ENCODE assay signal across 17 cellular contexts in the genomic region with DNA sequence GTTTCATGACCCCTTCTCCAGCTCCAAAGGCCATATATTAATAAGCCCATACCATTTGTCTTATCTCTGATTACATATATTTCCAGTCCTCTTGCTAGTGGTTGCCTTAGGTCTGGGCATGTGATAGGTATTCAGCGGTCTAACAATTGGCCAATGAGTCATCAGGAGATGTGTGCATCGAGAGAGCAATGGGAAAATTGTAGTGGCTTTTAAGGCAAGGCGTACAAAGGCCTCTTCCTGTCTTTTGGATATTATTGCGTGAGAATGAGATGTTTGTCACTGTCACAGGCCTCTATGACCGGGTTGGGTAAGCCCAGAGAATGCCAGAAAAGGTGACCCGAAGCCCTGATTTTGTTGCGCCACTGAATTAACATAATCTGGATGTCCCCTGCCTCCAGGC. TPM values are rescaled to one million over a fixed set of nuclear protein-coding genes. Genes with fewer than 3 reads are reported as not detected.
DNase-seq lines count a peak whose midpoint lies in the region; ATAC-seq lines count a peak whose summit lies in the region.
"Had no signal": no experiment of that assay in that cellular context is flagged by ENCODE, and none has a peak within 500 bp of the region (broad histone marks: within the 10 kb centered on the region; RNA-seq: fewer than 3 reads in every experiment).

No MANE protein-coding gene starts in this region.

- peak; percentile 95 for DNase-seq in DMS53 treated with DMSO at 0.1 percent for 48 hours (lab: John Stamatoyannopoulos, UW; ENCODE audit: unreplicated experiment)
- DNase-seq in HT1080 (ENCODE audit: low read depth) = peak; percentile 77
- DNase-seq in SW480 (ENCODE audit: low spot score) = peak; percentile 99
- DNase-seq in glomerular endothelial cell (ENCODE audit: extremely low read depth, low read depth, low spot score) = peak; percentile 7
- no peak for DNase-seq in HuH-7.5 (ENCODE audit: low spot score)
- no peak for DNase-seq in activated effector memory CD4-positive, alpha-beta T cell treated with anti-CD3 and anti-CD28 coated beads, Interleukin-2, amount 50 U/mL, for 16 hours
- DNase-seq: activated CD8-positive, alpha-beta T cell treated with anti-CD3 and anti-CD28 coated beads for 36 hours; colonic mucosa; GOT3; kidney glomerular epithelial cell; mucosa of descending colon; NCI-H1092; NCI-H345; occipital lobe; stimulated activated naive B cell treated with anti-CD40 and anti-IgM and Interleukin-4, amounts not matched to agents 10 μg/mL and 1 μg/mL and 100 μg/mL, for 72 hours had no signal

- ATAC-seq in HG03135 (IDR thresholded peaks at IDR 0.05; ENCODE audit: unreplicated experiment) (no peak), GM18861 (IDR thresholded peaks at IDR 0.05; ENCODE audit: unreplicated experiment) (no peak)
- ATAC-seq: activated CD8-positive, alpha-beta T cell treated with anti-CD3 and anti-CD28 coated beads for 36 hours; mucosa of descending colon; stimulated activated naive B cell treated with anti-CD40 and anti-IgM and Interleukin-4, amounts not matched to agents 10 μg/mL and 1 μg/mL and 100 μg/mL, for 72 hours had no signal

RNA-seq across cellular contexts. Expression of a gene that starts 38.7 kb away (rescaled TPM):
- not detected in 2 replicates for total RNA-seq in HT1080 (2014; rRNA removed; shearing (Covaris generic))
- polyA plus RNA-seq in HT1080 (2015; cell fraction: cytosol; rRNA removed) = not detected in 2 replicates
- not detected in 2 replicates for polyA plus RNA-seq in HT1080 (2015; cell fraction: nucleus; rRNA removed)
- total RNA-seq in glomerular endothelial cell = not detected in 2 replicates

RNA-seq across cellular contexts. Expression of a gene that starts 39.2 kb away (rescaled TPM):
- 0.33 and 0.39 TPM in 2 replicates for total RNA-seq in HT1080 (2014; rRNA removed; shearing (Covaris generic))
- polyA plus RNA-seq in HT1080 (2015; cell fraction: cytosol; rRNA removed) = 0.32 and 0.41 TPM in 2 replicates
- polyA plus RNA-seq in HT1080 (2015; cell fraction: nucleus; rRNA removed) = 0.19 and 0.55 TPM in 2 replicates
- total RNA-seq in glomerular endothelial cell = not detected in 2 replicates

Comparison
In these comparisons a context has a peak if more than half of its experiments do, and no peak if none do; other contexts are left out.
1. DNase-seq: peak in DMS53 treated with DMSO at 0.1 percent for 48 hours (single experiment), HT1080 (single experiment), SW480 (single experiment) and glomerular endothelial cell (single experiment); none in HuH-7.5 (single experiment) and activated effector memory CD4-positive, alpha-beta T cell treated with anti-CD3 and anti-CD28 coated beads, Interleukin-2, amount 50 U/mL, for 16 hours (single experiment).